8 cellular contexts compared by ENCODE assay signal in the genomic region with DNA sequence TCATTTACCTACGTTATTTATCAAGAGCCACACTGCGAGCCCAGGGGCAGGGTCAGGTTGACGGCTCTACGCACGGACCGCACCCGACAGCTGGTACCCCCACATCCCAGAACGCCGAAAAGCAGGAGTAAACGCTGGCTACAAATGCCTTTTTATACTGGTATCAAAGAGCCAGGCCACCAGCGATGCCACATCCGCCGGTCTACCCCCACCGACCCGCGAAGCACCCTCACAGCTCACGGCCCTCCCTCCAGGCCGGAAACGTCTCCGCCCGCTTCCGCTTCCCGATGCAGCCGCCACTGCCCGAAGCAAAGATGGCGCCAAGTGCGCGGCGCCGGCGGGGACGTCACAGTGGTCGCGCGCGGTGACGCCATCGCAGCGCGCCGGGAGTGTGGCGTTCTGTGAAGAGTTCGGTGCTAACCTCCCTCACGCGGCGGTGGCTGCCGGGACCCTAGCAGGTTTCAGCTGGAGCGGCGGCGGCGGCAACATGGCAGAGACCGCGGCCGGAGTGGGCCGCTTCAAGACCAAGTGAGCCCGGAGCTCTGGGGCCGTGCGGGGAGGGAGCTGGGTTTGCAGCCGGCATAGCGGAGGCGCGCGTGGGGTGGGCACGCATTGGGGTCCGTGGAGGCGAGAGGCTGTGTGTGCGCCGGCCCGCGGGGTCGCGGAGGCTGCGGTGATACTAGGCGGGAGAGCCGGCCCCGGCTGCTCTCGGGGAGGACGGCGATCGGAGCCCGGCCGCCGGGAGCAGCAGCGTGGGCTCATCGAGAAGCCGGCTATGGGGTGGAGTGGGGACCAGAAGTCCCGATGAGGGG. TPM values are rescaled to one million over a fixed set of nuclear protein-coding genes. Genes with fewer than 3 reads are reported as not detected.
DNase-seq lines count a peak whose midpoint lies in the region; ATAC-seq, FAIRE-seq and TF ChIP-seq lines count a peak whose summit lies in the region.

Gene TBL3, plus strand, starts transcription at position 376 of the 812 bp plus-strand sequence. Its CDS starts 112 bp downstream, at position 488.

- no peak for TF ChIP-seq CTCF in astrocyte of the cerebellum (IDR thresholded peaks at IDR 0.05; ENCODE audit: low read depth, low read length, missing control alignments)

- no peaks in the 10 kb centered on the region for H3K9me3 ChIP-seq in aorta (ENCODE audit: control insufficient read depth, low read length)

- intact Hi-C loops in aorta (cut with DNase I) = no loop called here

- WGBS in aorta, 2 donors = 0 to 1% methylated on average over 86 to 87 of the region's 87 CpGs

- DNase-seq in GM18507 (ENCODE audit: extremely low spot score, insufficient read length, low read depth) (peak; percentile 88), NCI-H2029 (lab: John Stamatoyannopoulos, UW) (peak; percentile 92), T-helper 9 cell (peak; percentile 95), astrocyte of the cerebellum (ENCODE audit: low read depth) (peak; percentile 81), hepatic stellate cell (ENCODE audit: low spot score) (peak; percentile 97), renal cortical epithelial cell (ENCODE audit: low read depth) (peak; percentile 77), aorta (peak; percentile 96 to 98)

- H3K4me3 ChIP-seq in astrocyte of the cerebellum (ENCODE audit: low read depth, low read length) (peak within 1 kb of the TSS; percentile 93), aorta (ENCODE audit: low read length in 2 of 2) (peak within 1 kb of the TSS; percentile 16 to 62)

- no peaks in the 10 kb centered on the region for H3K4me1 ChIP-seq in aorta (ENCODE audit: control insufficient read depth in 1 of 2, insufficient read depth in 2 of 2, low read length in 2 of 2)

- H3K27me3 ChIP-seq in aorta (ENCODE audit: control insufficient read depth in 1 of 2, insufficient read depth in 2 of 2, low read length in 1 of 2) = no peaks in the 10 kb centered on the region

- FAIRE-seq in GM18507 (lab: Jason Lieb, UNC) = peak; percentile 98

- H3K36me3 ChIP-seq in aorta (ENCODE audit: control insufficient read depth in 1 of 2, insufficient read depth in 2 of 2, low read length in 1 of 2) = peaks cover 0 to 15% of the 10 kb centered on the region in 2 donors

- peak; percentile 81 for ATAC-seq in HG02943 (IDR thresholded peaks at IDR 0.05; ENCODE audit: low read depth, unreplicated experiment)
- ATAC-seq in aorta (ENCODE audit: low FRiP score) = peak; percentile 96

- H3K27ac ChIP-seq in aorta (ENCODE audit: low read depth in 1 of 2, low read length in 2 of 2) = peak within 1 kb of the TSS; percentile 43 to 50

- in situ Hi-C loops in astrocyte of the cerebellum (cut with HindIII; ENCODE audit: low sequenced_read_pairs) = no loop called here

RNA-seq across cellular contexts. Expression of gene TBL3, which starts in this region (rescaled TPM):
- 46.2 and 46.3 TPM in 2 replicates for total RNA-seq in renal cortical epithelial cell
- total RNA-seq in aorta = 10 to 100 TPM; 16.1 to 19.8 TPM
- polyA plus RNA-seq in aorta = 10 to 100 TPM; 14.9 to 85.5 TPM

Comparison
In these comparisons a context has a peak if more than half of its experiments do, and no peak if none do; other contexts are left out.
1. Peak in every context shown above with its lines: DNase-seq, ATAC-seq, H3K4me3 ChIP-seq and H3K27ac ChIP-seq.